Comparison of ENCODE assay signal across 19 cellular contexts in genomic region chr17:26765860-26766709, GRCh38.
"Had no signal": no experiment of that assay in that cellular context is flagged by ENCODE, and none has a peak within 500 bp of the region (broad histone marks: within the 10 kb centered on the region; RNA-seq: fewer than 3 reads in every experiment).

No MANE protein-coding gene starts in this region.

- ATAC-seq: foreskin keratinocyte; left cardiac atrium; psoas muscle; stimulated activated naive B cell treated with anti-CD40 and anti-IgM and Interleukin-4, amounts not matched to agents 10 μg/mL and 1 μg/mL and 100 μg/mL, for 72 hours; stimulated activated naive CD8-positive, alpha-beta T cell treated with anti-CD3 and anti-CD28 coated beads, Interleukin-15, amount 100 ng/mL, for 72 hours had no signal

- DNase-seq: colonic mucosa; effector CD4-positive, alpha-beta T cell; endodermal cell; erythroblast; foreskin keratinocyte; immature natural killer cell; left cardiac atrium; left ventricle myocardium inferior; mesenchymal stem cell; naive B cell; nephron progenitor cell; retina; sigmoid colon; stimulated activated CD4-positive, alpha-beta T cell treated with anti-CD3 and anti-CD28 coated beads, Interleukin-2, amount 100 ng/mL, for 24 hours; stimulated activated CD4-positive, alpha-beta T cell treated with anti-CD3 and anti-CD28 coated beads, Interleukin-4, amount 100 ng/mL, for 4 hours; stimulated activated naive B cell treated with anti-CD40 and anti-IgM and Interleukin-4, amounts not matched to agents 10 μg/mL and 1 μg/mL and 100 μg/mL, for 72 hours; stimulated activated naive CD8-positive, alpha-beta T cell treated with anti-CD3 and anti-CD28 coated beads, Interleukin-15, amount 100 ng/mL, for 72 hours; transverse colon had no signal
